ENCODE assay signal across 1 cellular context in genomic region chrX:138925330-138925729, GRCh38.
TF ChIP-seq lines count a peak whose summit lies in the region.

No MANE protein-coding gene starts in this region.

TF ChIP-seq in K562, 482 proteins besides CTCF, POLR2A, EP300 and RAD21 (continued from another document and continues in another):
- no peak for TF ChIP-seq ATF1 (CRISPR knock-in tag; IDR thresholded peaks at IDR 0.05)
- TF ChIP-seq ATF1 (tag; IDR thresholded peaks at IDR 0.05): 0 out of 2 replicates have a peak, but pooled peaks have one; percentile 19
- no peak for TF ChIP-seq TEAD1 (CRISPR knock-in tag; IDR thresholded peaks at IDR 0.05)
- TF ChIP-seq NONO (IDR thresholded peaks at IDR 0.05; ENCODE audit: low read depth in 2 of 2, low read length in 1 of 2): no peak
- TF ChIP-seq ZC3H4 (CRISPR knock-in tag; IDR thresholded peaks at IDR 0.05; ENCODE audit: borderline replicate concordance): no peak
- TF ChIP-seq TOE1 (IDR thresholded peaks at IDR 0.05; ENCODE audit: borderline replicate concordance): no peak
- no peak for TF ChIP-seq TOE1 (CRISPR knock-in tag; IDR thresholded peaks at IDR 0.05; ENCODE audit: borderline replicate concordance, low read depth)
- TF ChIP-seq ZNF274 (IDR thresholded peaks at IDR 0.05; ENCODE audit: borderline replicate concordance, low read depth, low read length): no peak
- peak; percentile 94 for TF ChIP-seq CEBPB (tag; IDR thresholded peaks at IDR 0.05)
- no peak for TF ChIP-seq ZNF263 (CRISPR knock-in tag; IDR thresholded peaks at IDR 0.05; ENCODE audit: borderline replicate concordance)
- peak; percentile 40; the same call in 1 of the 2 replicates for TF ChIP-seq CEBPG (CRISPR knock-in tag; IDR thresholded peaks at IDR 0.05)
- TF ChIP-seq CEBPG (tag; conservative IDR thresholded peaks at IDR 0.05 in 1 of 2, IDR thresholded peaks at IDR 0.05 in 1 of 2): peak; percentile 75 to 90
- 0 out of 2 replicates have a peak, but pooled peaks have one; percentile 38 for TF ChIP-seq LEF1 (IDR thresholded peaks at IDR 0.05)
- no peak for TF ChIP-seq CHD1 (IDR thresholded peaks at IDR 0.05; ENCODE audit: low read length)
- TF ChIP-seq TCF7 (IDR thresholded peaks at IDR 0.05; ENCODE audit: borderline replicate concordance): no peak
- TF ChIP-seq TRIM24 (IDR thresholded peaks at IDR 0.05): peak; percentile 41 to 51; a peak in 2 of 4 replicates
- TF ChIP-seq ZNF316 (IDR thresholded peaks at IDR 0.05): peak; percentile 99
- no peak for TF ChIP-seq HDAC6 (IDR thresholded peaks at IDR 0.05; ENCODE audit: low read depth, low read length)
- no peak for TF ChIP-seq DLX4 (CRISPR knock-in tag; IDR thresholded peaks at IDR 0.05)
- no peak for TF ChIP-seq RBBP5 (IDR thresholded peaks at IDR 0.05; ENCODE audit: borderline replicate concordance, insufficient read depth, low read length, poor library complexity, severe bottlenecking)
- 0 out of 2 replicates have a peak, but pooled peaks have one; percentile 17 for TF ChIP-seq ETV1 (tag; conservative IDR thresholded peaks at IDR 0.05; ENCODE audit: low read depth)
- TF ChIP-seq ZNF311 (CRISPR knock-in tag; IDR thresholded peaks at IDR 0.05): no peak
- TF ChIP-seq SMARCE1 (IDR thresholded peaks at IDR 0.05): peak; percentile 54
- TF ChIP-seq ESRRB (CRISPR knock-in tag; IDR thresholded peaks at IDR 0.05; ENCODE audit: borderline replicate concordance): no peak
- TF ChIP-seq ATF3 (IDR thresholded peaks at IDR 0.05): peak; percentile 86
- TF ChIP-seq ATF3 (CRISPR knock-in tag; conservative IDR thresholded peaks at IDR 0.05): no peak
- TF ChIP-seq ZNF76 (CRISPR knock-in tag; IDR thresholded peaks at IDR 0.05; ENCODE audit: borderline replicate concordance): no peak
- no peak for TF ChIP-seq THAP7 (CRISPR knock-in tag; IDR thresholded peaks at IDR 0.05)
- peak; percentile 47; the same call in 1 of the 2 replicates for TF ChIP-seq SOX6 (IDR thresholded peaks at IDR 0.05)
- no peak for TF ChIP-seq SMAD1 (IDR thresholded peaks at IDR 0.05; ENCODE audit: low read depth, low read length, partially characterized antibody)
- TF ChIP-seq STAG1 (CRISPR knock-in tag; IDR thresholded peaks at IDR 0.05; ENCODE audit: borderline replicate concordance): no peak
- peak in 1 of 2 experiments; percentile 72; a peak in 2 of 4 replicates for TF ChIP-seq ZNF318 (IDR thresholded peaks at IDR 0.05; ENCODE audit: borderline replicate concordance in 1 of 2, low read depth in 1 of 2)
- TF ChIP-seq ELF4 (CRISPR knock-in tag; IDR thresholded peaks at IDR 0.05): no peak
- TF ChIP-seq ZNF24 (IDR thresholded peaks at IDR 0.05): no peak
- TF ChIP-seq TCF7L2 (IDR thresholded peaks at IDR 0.05; ENCODE audit: low read depth, low read length): no peak
- no peak for TF ChIP-seq ZNF124 (CRISPR knock-in tag; IDR thresholded peaks at IDR 0.05)
- no peak for TF ChIP-seq LARP7 (IDR thresholded peaks at IDR 0.05)
- no peak for TF ChIP-seq THRAP3 (IDR thresholded peaks at IDR 0.05; ENCODE audit: borderline replicate concordance)
- TF ChIP-seq ZNF407 (IDR thresholded peaks at IDR 0.05; ENCODE audit: low read depth): no peak
- TF ChIP-seq ZBTB1 (CRISPR knock-in tag; IDR thresholded peaks at IDR 0.05; ENCODE audit: borderline replicate concordance, low read depth): no peak
- TF ChIP-seq PHF20 (IDR thresholded peaks at IDR 0.05; ENCODE audit: partially characterized antibody): no peak
- TF ChIP-seq C11orf30 (IDR thresholded peaks at IDR 0.05; ENCODE audit: low read depth): peak; percentile 97
- TF ChIP-seq TCF15 (CRISPR knock-in tag; IDR thresholded peaks at IDR 0.05): no peak
- TF ChIP-seq SMARCA4 (IDR thresholded peaks at IDR 0.05): peak; percentile 81
- TF ChIP-seq POLR2AphosphoS2 (IDR thresholded peaks at IDR 0.05; ENCODE audit: low read length): no peak
- TF ChIP-seq HNRNPL (IDR thresholded peaks at IDR 0.05; ENCODE audit: low read depth, low read length): no peak
- TF ChIP-seq CREB3 (tag; conservative IDR thresholded peaks at IDR 0.05; ENCODE audit: low read depth): no peak
- TF ChIP-seq RAD51 (IDR thresholded peaks at IDR 0.05; ENCODE audit: borderline replicate concordance, low read depth): no peak
- TF ChIP-seq RBM25 (IDR thresholded peaks at IDR 0.05; ENCODE audit: low read depth, low read length, severe bottlenecking): no peak
- peak; percentile 94 for TF ChIP-seq NFE2 (IDR thresholded peaks at IDR 0.05; ENCODE audit: low read depth)
- no peak for TF ChIP-seq ZNF717 (CRISPR knock-in tag; IDR thresholded peaks at IDR 0.05)
- no peak for TF ChIP-seq U2AF2 (optimal IDR thresholded peaks at IDR 0.05; ENCODE audit: low read depth, low read length)
- no peak for TF ChIP-seq ZC3H8 (IDR thresholded peaks at IDR 0.05)
